ENCODE assay signal across 8 cellular contexts in genomic region chr6:138986578-138986977, GRCh38. TPM values are rescaled to one million over a fixed set of nuclear protein-coding genes. Genes with fewer than 3 reads are reported as not detected.
DNase-seq lines count a peak whose midpoint lies in the region; ATAC-seq lines count a peak whose summit lies in the region.

No MANE protein-coding gene starts in this region.

- peak overlapping the region; percentile 96 for H3K27ac Mint-ChIP-seq in dendritic cell treated with granulocyte-macrophage colony-stimulating factor and Interleukin-4, amounts not matched to agents 40 ng/mL and 50 ng/mL, for 4 days
- peak overlapping the region in 9 of 10 donors; percentile 24 to 88 (median 61) for H3K27ac Mint-ChIP-seq in naive thymus-derived CD8-positive, alpha-beta T cell

- H3K27me3 Mint-ChIP-seq in dendritic cell treated with granulocyte-macrophage colony-stimulating factor and Interleukin-4, amounts not matched to agents 40 ng/mL and 50 ng/mL, for 4 days, result no peaks in the 10 kb centered on the region
- no peaks in the 10 kb centered on the region for H3K27me3 Mint-ChIP-seq in naive thymus-derived CD8-positive, alpha-beta T cell

- intact Hi-C loops in dendritic cell treated with granulocyte-macrophage colony-stimulating factor and Interleukin-4, amounts not matched to agents 40 ng/mL and 50 ng/mL, for 4 days (cut with micrococcal nuclease), result loop anchor here (5.0 to 10.0 kb wide), 3 partner anchors 39 to 292 kb away; partner anchors contain the start of gene HECA

- DNase-seq in EL (peak; percentile 33), NCI-H226 (peak; percentile 39), NCI-H1436 treated with DMSO at 0.1 percent for 48 hours (lab: John Stamatoyannopoulos, UW) (no peak), GM19240 (ENCODE audit: insufficient read length, low spot score) (no peak)
- peak in 1 of 10 donors; percentile 22 for DNase-seq in naive thymus-derived CD8-positive, alpha-beta T cell
- DNase-seq in activated effector memory CD4-positive, alpha-beta T cell treated with anti-CD3 and anti-CD28 coated beads, Interleukin-2, amount 50 U/mL, for 16 hours, result no peak

- no peak for ATAC-seq in naive thymus-derived CD8-positive, alpha-beta T cell
- ATAC-seq in GM19463 (IDR thresholded peaks at IDR 0.05; ENCODE audit: unreplicated experiment), result no peak

- POLR2A ChIA-PET in naive thymus-derived CD8-positive, alpha-beta T cell (lab: Charles Lee), result interaction anchor here (1.0 to 5.6 kb wide), 9 partner anchors 42 to 388 kb away, joined by 3 to 46 read pairs (median 9); partner anchors contain the start of genes ABRACL and CITED2

- H3K36me3 Mint-ChIP-seq in dendritic cell treated with granulocyte-macrophage colony-stimulating factor and Interleukin-4, amounts not matched to agents 40 ng/mL and 50 ng/mL, for 4 days (ENCODE audit: low read depth), result peaks cover 7% of the 10 kb centered on the region
- no peaks in the 10 kb centered on the region for H3K36me3 Mint-ChIP-seq in naive thymus-derived CD8-positive, alpha-beta T cell

- peaks cover 31% of the 10 kb centered on the region for H3K4me1 Mint-ChIP-seq in dendritic cell treated with granulocyte-macrophage colony-stimulating factor and Interleukin-4, amounts not matched to agents 40 ng/mL and 50 ng/mL, for 4 days (ENCODE audit: low read depth)
- peaks cover 8 to 28% (median 17%) of the 10 kb centered on the region in 4 donors for H3K4me1 Mint-ChIP-seq in naive thymus-derived CD8-positive, alpha-beta T cell

- H3K9me3 Mint-ChIP-seq in dendritic cell treated with granulocyte-macrophage colony-stimulating factor and Interleukin-4, amounts not matched to agents 40 ng/mL and 50 ng/mL, for 4 days, result no peaks in the 10 kb centered on the region
- no peaks in the 10 kb centered on the region for H3K9me3 Mint-ChIP-seq in naive thymus-derived CD8-positive, alpha-beta T cell

- peak overlapping the region; percentile 88 for H3K4me3 Mint-ChIP-seq in dendritic cell treated with granulocyte-macrophage colony-stimulating factor and Interleukin-4, amounts not matched to agents 40 ng/mL and 50 ng/mL, for 4 days
- peak overlapping the region in 4 of 10 donors; percentile 83 to 90 (median 87) for H3K4me3 Mint-ChIP-seq in naive thymus-derived CD8-positive, alpha-beta T cell

RNA-seq across cellular contexts. Expression of gene REPS1, which starts 1.5 kb away (rescaled TPM):
- 10 to 100 TPM; 69.9 to 70.0 TPM for total RNA-seq in naive thymus-derived CD8-positive, alpha-beta T cell
- polyA plus RNA-seq in naive thymus-derived CD8-positive, alpha-beta T cell, result 10 to 100 TPM; 19.4 to 45.3 (median 28.4) TPM

RNA-seq across cellular contexts. Expression of gene ABRACL, which starts 42.0 kb away (rescaled TPM):
- total RNA-seq in naive thymus-derived CD8-positive, alpha-beta T cell, result 100 to 1,000 TPM; 105 to 112 TPM
- polyA plus RNA-seq in naive thymus-derived CD8-positive, alpha-beta T cell, result 100 to 1,000 TPM; 210 to 228 (median 217) TPM

Comparison
In these comparisons a context has a peak if more than half of its experiments do, and no peak if none do; other contexts are left out.
1. DNase-seq: peak in EL (single experiment) and NCI-H226 (single experiment); none in NCI-H1436 treated with DMSO at 0.1 percent for 48 hours (single experiment), activated effector memory CD4-positive, alpha-beta T cell treated with anti-CD3 and anti-CD28 coated beads, Interleukin-2, amount 50 U/mL, for 16 hours (single experiment) and GM19240 (single experiment).